ENCODE assay signal across 14 cellular contexts in genomic region chr3:180974286-180974685, GRCh38.
"Had no signal": no experiment of that assay in that cellular context is flagged by ENCODE, and none has a peak within 500 bp of the region (broad histone marks: within the 10 kb centered on the region; RNA-seq: fewer than 3 reads in every experiment).

No MANE protein-coding gene starts in this region.

- H2AFZ ChIP-seq: parathyroid adenoma had no signal

- H3K27ac Mint-ChIP-seq: activated naive CD8-positive, alpha-beta T cell treated with anti-CD3 and anti-CD28 coated beads, Interleukin-2, amount 10 ng/mL, durations not matched to agents 7 days and 5 days; activated T-helper 2 cell treated with anti-CD3 and anti-CD28 coated beads, Interferon-gamma antibody, Interleukin-2, Interleukin-4, amounts not matched to agents 10 μg/mL and 5 μg/mL and 100 μg/mL, durations not matched to agents 14 hours and 24 hours and 36 hours; endodermal cell had no signal

- H3K27me3 Mint-ChIP-seq: activated naive CD8-positive, alpha-beta T cell treated with anti-CD3 and anti-CD28 coated beads, Interleukin-2, amount 10 ng/mL, durations not matched to agents 7 days and 5 days; natural killer cell treated with Interleukin-12 subunit alpha and Interleukin-12 subunit beta and Interleukin-15 and Interleukin-18, amount 100 ng/mL, for 72 hours had no signal

- H3K4me1 ChIP-seq: body of pancreas, parathyroid adenoma, SJCRH30, transverse colon, uterus had no signal

- H3K27ac ChIP-seq: body of pancreas, gastrocnemius medialis, parathyroid adenoma, SJCRH30, transverse colon, uterus had no signal

- H3K9ac ChIP-seq: parathyroid adenoma had no signal

- H3K4me1 Mint-ChIP-seq: activated naive CD8-positive, alpha-beta T cell treated with anti-CD3 and anti-CD28 coated beads, Interleukin-2, amount 10 ng/mL, durations not matched to agents 7 days and 5 days; endodermal cell had no signal

- H3K9me3 ChIP-seq: body of pancreas, gastrocnemius medialis, SJCRH30, transverse colon, uterus had no signal

- H3K36me3 ChIP-seq: uterus had no signal

- H3K9me3 Mint-ChIP-seq: activated naive CD8-positive, alpha-beta T cell treated with anti-CD3 and anti-CD28 coated beads, Interleukin-2, amount 10 ng/mL, durations not matched to agents 7 days and 5 days; activated T-helper 2 cell treated with anti-CD3 and anti-CD28 coated beads, Interferon-gamma antibody, Interleukin-2, Interleukin-4, amounts not matched to agents 10 μg/mL and 5 μg/mL and 100 μg/mL, durations not matched to agents 14 hours and 24 hours and 36 hours; endodermal cell; natural killer cell treated with Interleukin-12 subunit alpha and Interleukin-12 subunit beta and Interleukin-15 and Interleukin-18, amount 100 ng/mL, for 72 hours had no signal

- H3K4me3 Mint-ChIP-seq: activated naive CD8-positive, alpha-beta T cell treated with anti-CD3 and anti-CD28 coated beads, Interleukin-2, amount 10 ng/mL, durations not matched to agents 7 days and 5 days; endodermal cell; natural killer cell treated with Interleukin-12 subunit alpha and Interleukin-12 subunit beta and Interleukin-15 and Interleukin-18, amount 100 ng/mL, for 72 hours had no signal

- DNase-seq: activated CD4-positive, CD25-positive, alpha-beta regulatory T cell treated with anti-CD3 and anti-CD28 coated beads, Interleukin-2, amount 50 U/mL, for 72 hours; activated naive CD8-positive, alpha-beta T cell treated with anti-CD3 and anti-CD28 coated beads, Interleukin-2, amount 10 ng/mL, durations not matched to agents 7 days and 5 days; body of pancreas; endodermal cell; erythroblast; gastrocnemius medialis; head of caudate nucleus; SJCRH30; stimulated activated naive CD4-positive, alpha-beta T cell treated with Interleukin-2 at 50 U/mL for 16 hours; transverse colon; uterus had no signal

- ATAC-seq: body of pancreas, gastrocnemius medialis had no signal

- H3K4me3 ChIP-seq: body of pancreas, gastrocnemius medialis, SJCRH30, transverse colon, uterus had no signal

- H3K27me3 ChIP-seq: body of pancreas, gastrocnemius medialis, SJCRH30, transverse colon, uterus had no signal
